ENCODE assay signal across 26 cellular contexts in genomic region chr17:44798352-44798751, GRCh38. TPM values are rescaled to one million over a fixed set of nuclear protein-coding genes. Genes with fewer than 3 reads are reported as not detected.
DNase-seq lines count a peak whose midpoint lies in the region; ATAC-seq, FAIRE-seq and TF ChIP-seq lines count a peak whose summit lies in the region.
"Had no signal": no experiment of that assay in that cellular context is flagged by ENCODE, and none has a peak within 500 bp of the region (broad histone marks: within the 10 kb centered on the region; RNA-seq: fewer than 3 reads in every experiment).

No MANE protein-coding gene starts in this region.

- H3K4me3 ChIP-seq in esophagus squamous epithelium, result no peak overlapping the region
- no peak overlapping the region for H3K4me3 ChIP-seq in smooth muscle cell
- H3K4me3 ChIP-seq: ovary had no signal

- H3K9ac ChIP-seq in smooth muscle cell (ENCODE audit: low read depth), result no peak overlapping the region
- H3K9ac ChIP-seq: SK-N-SH had no signal

- H3K9me3 ChIP-seq in KOPT-K1 (ENCODE audit: insufficient read depth, low read length, poor library complexity, severe bottlenecking), result no peaks in the 10 kb centered on the region
- no peaks in the 10 kb centered on the region for H3K9me3 ChIP-seq in esophagus squamous epithelium
- no peaks in the 10 kb centered on the region for H3K9me3 ChIP-seq in smooth muscle cell (replicated peaks; ENCODE audit: low read depth)
- H3K9me3 ChIP-seq: BE2C, ovary, SK-N-SH had no signal

- H3K4me2 ChIP-seq in smooth muscle cell, result peak overlapping the region; percentile 31
- H3K4me2 ChIP-seq: SK-N-SH had no signal

- peaks cover 40% of the 10 kb centered on the region for H3K36me3 ChIP-seq in KOPT-K1 (ENCODE audit: insufficient read depth, low read length)
- H3K36me3 ChIP-seq in esophagus squamous epithelium, result no peaks in the 10 kb centered on the region
- H3K36me3 ChIP-seq in smooth muscle cell (ENCODE audit: low read depth), result peaks cover 5% of the 10 kb centered on the region
- H3K36me3 ChIP-seq: ovary had no signal

- peak overlapping the region; percentile 33 for H3K27ac ChIP-seq in KOPT-K1 (ENCODE audit: low read depth, low read length, poor library complexity, severe bottlenecking)
- peak overlapping the region; percentile 34 to 80 (median 74) for H3K27ac ChIP-seq in esophagus squamous epithelium
- H3K27ac ChIP-seq in smooth muscle cell (ENCODE audit: low read depth), result peak overlapping the region; percentile 12
- H3K27ac ChIP-seq: ovary had no signal

- ATAC-seq in left lobe of liver (peak; percentile 73), HG03354 (IDR thresholded peaks at IDR 0.05; ENCODE audit: poor library complexity, severe bottlenecking, unreplicated experiment) (no peak), GM19397 (IDR thresholded peaks at IDR 0.05; ENCODE audit: unreplicated experiment) (no peak)
- ATAC-seq: activated T-cell treated with anti-CD3 and anti-CD28 coated beads, Interleukin-2, amount 50 U/mL, for 4 hours; natural killer cell treated with Interleukin-12 subunit alpha and Interleukin-12 subunit beta and Interleukin-15 and Interleukin-18, amount 100 ng/mL, for 72 hours; sciatic nerve had no signal

- intact Hi-C loops in esophagus squamous epithelium (cut with DNase I), result no loop called here

- DNase-seq in esophagus squamous epithelium (lab: John Stamatoyannopoulos, UW) (no peak), left lobe of liver (ENCODE audit: low spot score) (no peak), smooth muscle cell (lab: John Stamatoyannopoulos, UW; ENCODE audit: unreplicated experiment) (no peak), RCC 7860 (ENCODE audit: low spot score) (no peak)
- DNase-seq in activated CD4-positive, CD25-positive, alpha-beta regulatory T cell treated with anti-CD3 and anti-CD28 coated beads, Interleukin-2, amount 50 U/mL, for 72 hours, result no peak
- DNase-seq: activated CD4-positive, alpha-beta T cell treated with anti-CD3 and anti-CD28 coated beads for 4 hours; activated naive CD4-positive, alpha-beta T cell; activated T-cell treated with anti-CD3 and anti-CD28 coated beads, Interleukin-2, amount 50 U/mL, for 4 hours; amygdala; BE2C; GOT3; NCI-H2171; NCI-H510A treated with DMSO at 0.1 percent for 48 hours; NK-92 treated with Interleukin-12 subunit alpha and Interleukin-12 subunit beta, amount 100 ng/mL, for 24 hours; SK-N-SH; T-helper 2 cell had no signal

- peaks cover 3% of the 10 kb centered on the region for H4K20me1 ChIP-seq in smooth muscle cell (ENCODE audit: low read depth)

- H3F3A ChIP-seq in smooth muscle cell (ENCODE audit: low read depth), result peaks cover 19% of the 10 kb centered on the region

- 32 to 45% methylated on average over 2 of the region's 2 CpGs for WGBS in esophagus squamous epithelium, 2 donors
- 98% methylated on average over 2 of the region's 2 CpGs for WGBS in smooth muscle cell (ENCODE audit: low lambda C conversion rate)

- H2AFZ ChIP-seq in smooth muscle cell (ENCODE audit: low read depth), result no peak overlapping the region

- TF ChIP-seq CTCF in esophagus squamous epithelium (IDR thresholded peaks at IDR 0.05) (no peak), smooth muscle cell (IDR thresholded peaks at IDR 0.05; ENCODE audit: borderline replicate concordance, insufficient read depth, poor library complexity, severe bottlenecking) (no peak)

- H3K27me3 ChIP-seq in esophagus squamous epithelium (no peaks in the 10 kb centered on the region), smooth muscle cell (ENCODE audit: low read depth) (no peaks in the 10 kb centered on the region)
- H3K27me3 ChIP-seq: BE2C, ovary had no signal

- H3K4me1 ChIP-seq in esophagus squamous epithelium (peaks cover 0 to 25% (median 3%) of the 10 kb centered on the region in 3 donors), smooth muscle cell (ENCODE audit: low read depth) (peaks cover 6% of the 10 kb centered on the region)
- H3K4me1 ChIP-seq: BE2C had no signal

- H3K79me2 ChIP-seq in smooth muscle cell (ENCODE audit: low read depth), result no peaks in the 10 kb centered on the region

- TF ChIP-seq POLR2A in esophagus squamous epithelium (IDR thresholded peaks at IDR 0.05), result no peak

- no peak for FAIRE-seq in RCC 7860 (lab: Jason Lieb, UNC)
- FAIRE-seq: GM18507 had no signal

RNA-seq across cellular contexts. Expression of gene GJC1, which starts 31.7 kb away (rescaled TPM):
- total RNA-seq in esophagus squamous epithelium (1 to 10 TPM; 1.2 to 5.9 (median 1.6) TPM), left lobe of liver (0.53 TPM), smooth muscle cell (9.2 and 16.1 TPM in 2 replicates)
- 6.3 and 8.0 TPM in 2 replicates for polyA plus RNA-seq in smooth muscle cell

RNA-seq across cellular contexts. Expression of gene ADAM11, which starts 39.6 kb away (rescaled TPM):
- total RNA-seq in esophagus squamous epithelium (under 1 TPM in 2 of 4 donors, not detected in 2; 0.18 to 0.38 TPM), left lobe of liver (0.13 TPM), smooth muscle cell (0.40 TPM in 1 of 2 replicates, not detected in the other)
- polyA plus RNA-seq in smooth muscle cell, result 0.27 and 0.48 TPM in 2 replicates

RNA-seq across cellular contexts. Expression of gene HIGD1B, which starts 49.3 kb away (rescaled TPM):
- total RNA-seq in esophagus squamous epithelium (1 to 10 TPM in 3 of 4 donors, not detected in 1; 1.5 to 5.5 (median 2.3) TPM), left lobe of liver (not detected), smooth muscle cell (not detected in 2 replicates)
- polyA plus RNA-seq in smooth muscle cell, result 0.39 and 0.61 TPM in 2 replicates
- total RNA-seq: activated T-cell treated with anti-CD3 and anti-CD28 coated beads, Interleukin-2, amount 50 U/mL, for 4 hours; dermis microvascular lymphatic vessel endothelial cell; LHCN-M2; mesothelial cell of epicardium; natural killer cell treated with Interleukin-12 subunit alpha and Interleukin-12 subunit beta and Interleukin-15 and Interleukin-18, amount 100 ng/mL, for 72 hours had no signal
- polyA plus RNA-seq: SK-N-SH had no signal

Comparison
In these comparisons a context has a peak if more than half of its experiments do, and no peak if none do; other contexts are left out.
1. H3K27ac ChIP-seq: peak in every context shown above with its lines; median percentile 74 in esophagus squamous epithelium; 33 in KOPT-K1; 12 in smooth muscle cell.